Comparison of ENCODE assay signal across 10 cellular contexts in genomic region chr7:102063736-102064135, GRCh38.
DNase-seq lines count a peak whose midpoint lies in the region; ATAC-seq and TF ChIP-seq lines count a peak whose summit lies in the region.
"Had no signal": no experiment of that assay in that cellular context is flagged by ENCODE, and none has a peak within 500 bp of the region (broad histone marks: within the 10 kb centered on the region; RNA-seq: fewer than 3 reads in every experiment).

No MANE protein-coding gene starts in this region.

- ATAC-seq in GM19395 (IDR thresholded peaks at IDR 0.05; ENCODE audit: unreplicated experiment): no peak

- no peak overlapping the region for H2AFZ ChIP-seq in GM23248

- H3K36me3 ChIP-seq in GM23248 (ENCODE audit: low read depth) (no peaks in the 10 kb centered on the region), tibial nerve (peaks cover 0 to under 1% (median 0%) of the 10 kb centered on the region in 3 donors)

- no peak overlapping the region for H3K27ac Mint-ChIP-seq in glutamatergic neuron (ENCODE audit: unreplicated experiment)

- no peak for TF ChIP-seq EP300 in tibial nerve (IDR thresholded peaks at IDR 0.05)

- intact Hi-C loops in posterior vena cava (cut with DNase I): no loop called here

- no peaks in the 10 kb centered on the region for H4K20me1 ChIP-seq in GM23248 (ENCODE audit: insufficient read depth)

- H3K79me2 ChIP-seq in GM23248 (ENCODE audit: insufficient read depth): no peaks in the 10 kb centered on the region

- peaks cover 5% of the 10 kb centered on the region for H3K4me1 Mint-ChIP-seq in glutamatergic neuron (ENCODE audit: low read depth, unreplicated experiment)

- peaks cover 3% of the 10 kb centered on the region for H3K27me3 Mint-ChIP-seq in glutamatergic neuron (ENCODE audit: unreplicated experiment)

- no peaks in the 10 kb centered on the region for H3K27me3 ChIP-seq in GM23248 (replicated peaks; ENCODE audit: insufficient read depth)
- no peaks in the 10 kb centered on the region for H3K27me3 ChIP-seq in tibial nerve

- no peak for TF ChIP-seq POLR2A in tibial nerve (IDR thresholded peaks at IDR 0.05)

- peaks cover 10% of the 10 kb centered on the region; the same call in 1 of the 2 replicates for H3K4me1 ChIP-seq in GM23248 (ENCODE audit: insufficient read depth)
- peaks cover 0 to 14% (median 0%) of the 10 kb centered on the region in 4 donors for H3K4me1 ChIP-seq in tibial nerve

- H3K9me3 Mint-ChIP-seq in glutamatergic neuron (ENCODE audit: unreplicated experiment): no peaks in the 10 kb centered on the region

- H3K36me3 Mint-ChIP-seq in glutamatergic neuron (ENCODE audit: unreplicated experiment): no peaks in the 10 kb centered on the region

- no peaks in the 10 kb centered on the region for H3K9me3 ChIP-seq in GM23248 (ENCODE audit: low read depth)
- no peaks in the 10 kb centered on the region for H3K9me3 ChIP-seq in tibial nerve

- no peak for TF ChIP-seq CTCF in glutamatergic neuron (IDR thresholded peaks at IDR 0.05; ENCODE audit: partially characterized antibody, unreplicated experiment)
- no peak for TF ChIP-seq CTCF in tibial nerve (IDR thresholded peaks at IDR 0.05)

- no peaks in the 10 kb centered on the region for H3F3A ChIP-seq in GM23248 (ENCODE audit: insufficient read depth)

- H3K27ac ChIP-seq in GM23248 (no peak overlapping the region), tibial nerve (no peak overlapping the region)

- no peak overlapping the region for H3K4me2 ChIP-seq in GM23248 (ENCODE audit: unreplicated experiment)

- H3K4me3 ChIP-seq in GM23248 (no peak overlapping the region), tibial nerve (no peak overlapping the region)

- 30% methylated on average over 8 of the region's 8 CpGs for WGBS in GM23248 (ENCODE audit: low coverage in 1 of 2, low lambda C conversion rate in 2 of 2, missing lambda C conversion rate in 2 of 2), 2 experiments
- 68 to 79% methylated on average over 6 to 8 of the region's 8 CpGs for WGBS in tibial nerve, 2 donors

- in situ Hi-C loops in GM23248 (cut with MboI): no loop called here

- H3K9ac ChIP-seq in GM23248: no peak overlapping the region

- no peaks in the 10 kb centered on the region for H3K9me2 ChIP-seq in GM23248 (ENCODE audit: insufficient read depth)

- no peak overlapping the region for H3K4me3 Mint-ChIP-seq in glutamatergic neuron (ENCODE audit: unreplicated experiment)

- DNase-seq in GM23248 (peak; percentile 55), RPMI7951 (ENCODE audit: low read depth) (peak; percentile 15), glutamatergic neuron (peak; percentile 35), posterior vena cava (ENCODE audit: low spot score) (peak; percentile 79), tibial nerve (ENCODE audit: low spot score in 2 of 2) (no peak), CD1c-positive myeloid dendritic cell (ENCODE audit: extremely low spot score) (no peak)
- DNase-seq in activated CD4-positive, alpha-beta T cell treated with anti-CD3 and anti-CD28 coated beads for 1 hour: no peak
- DNase-seq: erythroblast, Kasumi-1 had no signal

Comparison
In these comparisons a context has a peak if more than half of its experiments do, and no peak if none do; other contexts are left out.
1. DNase-seq: peak in GM23248 (single experiment), RPMI7951 (single experiment), glutamatergic neuron (single experiment) and posterior vena cava (single experiment); none in tibial nerve (0 of 2), CD1c-positive myeloid dendritic cell (single experiment) and activated CD4-positive, alpha-beta T cell treated with anti-CD3 and anti-CD28 coated beads for 1 hour (single experiment).